Comparison of ENCODE assay signal across 3 cellular contexts in genomic region chr5:121086671-121087070, GRCh38.
"Had no signal": no experiment of that assay in that cellular context is flagged by ENCODE, and none has a peak within 500 bp of the region (broad histone marks: within the 10 kb centered on the region; RNA-seq: fewer than 3 reads in every experiment).

No MANE protein-coding gene starts in this region.

- ATAC-seq: GM12878 had no signal

- H3K4me3 ChIP-seq: GM12878 had no signal

- DNase-seq: GDM1, GF-D8 had no signal
